Comparison of ENCODE assay signal across 8 cellular contexts in the genomic region with DNA sequence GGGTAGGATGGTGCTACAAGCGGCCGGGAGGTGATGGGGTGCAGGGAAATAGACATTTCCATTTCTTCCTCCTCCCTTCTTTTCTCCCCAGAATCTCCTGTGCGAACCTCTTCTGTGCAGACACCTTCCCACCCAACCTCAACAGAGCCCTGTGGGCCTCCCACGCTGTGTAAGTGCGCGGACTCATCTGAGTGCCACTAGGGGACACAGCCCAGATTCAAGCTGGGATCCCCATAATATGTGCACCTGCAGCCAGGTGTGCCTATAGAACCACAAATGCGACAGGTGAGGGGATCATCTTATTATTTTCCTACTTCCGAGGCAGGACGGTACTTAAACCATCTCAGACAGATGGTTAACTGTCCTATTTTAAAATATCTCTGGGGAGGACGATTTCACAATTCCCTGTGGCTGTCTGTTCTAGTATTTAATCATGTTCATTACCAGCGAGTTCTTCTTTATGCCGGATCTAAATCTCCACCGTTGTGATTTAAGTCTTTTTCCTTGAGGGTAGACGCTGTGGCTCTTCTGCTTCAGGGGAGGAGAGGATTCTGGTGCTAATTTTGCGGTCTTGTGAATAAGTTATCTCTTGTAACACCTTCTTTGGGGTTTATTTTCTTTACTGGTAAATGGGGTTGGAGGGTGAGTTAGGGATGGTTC. TPM values are rescaled to one million over a fixed set of nuclear protein-coding genes. Genes with fewer than 3 reads are reported as not detected.
DNase-seq lines count a peak whose midpoint lies in the region; ATAC-seq and TF ChIP-seq lines count a peak whose summit lies in the region.

No MANE protein-coding gene starts in this region.

- H3K9me3 Mint-ChIP-seq in IgD-negative memory B cell = no peaks in the 10 kb centered on the region

- intact Hi-C loops in ascending aorta (cut with DNase I) = loop anchor here (1.0 to 10.0 kb wide), 6 partner anchors 31 to 547 kb away; a partner anchor contains a TSS

- H3K27me3 Mint-ChIP-seq in IgD-negative memory B cell = peaks cover 38% of the 10 kb centered on the region

- no peaks in the 10 kb centered on the region for H3K36me3 Mint-ChIP-seq in IgD-negative memory B cell

- H3K4me1 ChIP-seq in ACC112 (ENCODE audit: control insufficient read depth, insufficient read depth, low read length, unreplicated experiment) (peaks cover 5% of the 10 kb centered on the region), ascending aorta (peaks cover 3 to 11% of the 10 kb centered on the region in 2 donors), mucosa of rectum (ENCODE audit: control insufficient read depth in 2 of 2, insufficient read depth in 2 of 2, low read length in 2 of 2) (peaks cover 3 to 8% of the 10 kb centered on the region in 2 donors)

- no peak overlapping the region for H3K9ac ChIP-seq in mucosa of rectum (ENCODE audit: low read depth in 1 of 2, low read length in 2 of 2)

- H3K4me3 ChIP-seq in ACC112 (ENCODE audit: low read depth, low read length) = peak overlapping the region; percentile 73
- peak overlapping the region; percentile 42 to 54 for H3K4me3 ChIP-seq in ascending aorta
- peak overlapping the region; percentile 38 to 61 for H3K4me3 ChIP-seq in mucosa of rectum (ENCODE audit: low read length in 2 of 2)

- no peaks in the 10 kb centered on the region for H3K79me2 ChIP-seq in ACC112 (ENCODE audit: control insufficient read depth, insufficient read depth, low read length, unreplicated experiment)

- DNase-seq in ascending aorta (ENCODE audit: low spot score in 2 of 2) (no peak), retina (no peak), NCI-H1436 treated with DMSO at 0.1 percent for 48 hours (lab: John Stamatoyannopoulos, UW) (no peak), NCI-H226 (no peak)

- no peak for ATAC-seq in HG03108 (IDR thresholded peaks at IDR 0.05; ENCODE audit: unreplicated experiment)

- H3K36me3 ChIP-seq in ACC112 (ENCODE audit: insufficient read depth, low read length) (no peaks in the 10 kb centered on the region), ascending aorta (no peaks in the 10 kb centered on the region), mucosa of rectum (ENCODE audit: control insufficient read depth in 2 of 2, insufficient read depth in 2 of 2, low read length in 2 of 2) (no peaks in the 10 kb centered on the region)

- H3K27me3 ChIP-seq in ACC112 (ENCODE audit: insufficient read depth, low read length) (peaks cover 83% of the 10 kb centered on the region), ascending aorta (no peaks in the 10 kb centered on the region), mucosa of rectum (ENCODE audit: control insufficient read depth in 2 of 2, insufficient read depth in 2 of 2, low read length in 2 of 2) (peaks cover 5 to 10% of the 10 kb centered on the region in 2 donors)

- H3K9me3 ChIP-seq in ascending aorta (no peaks in the 10 kb centered on the region), mucosa of rectum (ENCODE audit: control insufficient read depth in 2 of 2, low read length in 2 of 2) (no peaks in the 10 kb centered on the region)

- H3K27ac ChIP-seq in ACC112 (ENCODE audit: low read depth, low read length) (no peak overlapping the region), ascending aorta (no peak overlapping the region), mucosa of rectum (ENCODE audit: low read depth in 2 of 2, low read length in 2 of 2) (no peak overlapping the region)

- no peak for TF ChIP-seq CTCF in ascending aorta (IDR thresholded peaks at IDR 0.05)

- no peak overlapping the region for H3K27ac Mint-ChIP-seq in IgD-negative memory B cell

- H2AFZ ChIP-seq in ACC112 (ENCODE audit: low read length, unreplicated experiment) = peak overlapping the region; percentile 68

- H3K4me3 Mint-ChIP-seq in IgD-negative memory B cell = peak overlapping the region; percentile 9 to 92 (median 80)

- peaks cover 3 to 17% (median 8%) of the 10 kb centered on the region in 3 donors for H3K4me1 Mint-ChIP-seq in IgD-negative memory B cell

RNA-seq across cellular contexts. Expression of a gene that starts 17.2 kb away (rescaled TPM):
- polyA plus RNA-seq in IgD-negative memory B cell = 0.06 TPM
- 102 TPM for total RNA-seq in ascending aorta

RNA-seq across cellular contexts. Expression of a gene that starts 31.3 kb away (rescaled TPM):
- polyA plus RNA-seq in IgD-negative memory B cell = 19.2 TPM
- total RNA-seq in ascending aorta = 23.3 TPM
